In the genomic region with DNA sequence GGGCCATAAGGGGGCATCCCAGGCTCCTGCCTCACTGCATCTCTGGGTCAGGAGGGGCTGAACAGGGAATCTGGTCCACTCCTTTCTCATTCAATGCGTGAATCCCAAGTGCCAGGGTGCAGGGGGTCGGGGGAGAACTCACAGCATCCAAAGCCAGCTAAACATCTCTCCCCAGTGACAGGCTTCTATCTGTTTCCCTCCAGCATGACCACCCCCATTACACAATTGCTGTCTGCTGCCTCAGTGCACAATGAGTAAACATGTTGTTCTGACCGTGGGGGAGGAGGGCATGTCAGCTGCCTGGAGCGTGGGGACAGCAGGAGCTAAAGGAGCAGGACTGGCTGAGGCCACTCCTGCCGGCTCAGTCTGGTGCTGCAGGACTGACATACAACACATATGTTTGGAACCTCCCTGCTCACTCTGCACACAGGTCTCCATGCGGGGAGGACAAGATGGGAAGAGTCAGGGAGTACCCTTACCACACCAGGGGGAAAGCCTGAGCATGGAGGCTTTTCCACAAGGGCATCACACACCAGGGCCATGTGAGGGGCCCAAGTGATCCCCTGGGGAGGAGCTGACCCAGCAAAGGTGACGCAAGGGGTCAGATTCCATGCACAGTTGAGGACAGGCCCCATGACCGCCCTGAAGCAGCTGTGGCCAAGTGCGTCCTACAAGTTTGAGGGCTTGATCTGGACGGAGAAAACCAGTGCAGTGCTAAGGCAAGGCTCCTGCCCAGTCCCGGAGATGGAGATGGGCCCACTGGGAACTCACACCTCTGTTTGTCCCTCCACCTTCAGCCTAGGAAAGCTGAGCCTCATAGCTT, we compare ENCODE assay signal across 8 cellular contexts. TPM values are rescaled to one million over a fixed set of nuclear protein-coding genes. Genes with fewer than 3 reads are reported as not detected.
DNase-seq lines count a peak whose midpoint lies in the region; ATAC-seq and TF ChIP-seq lines count a peak whose summit lies in the region.

No MANE protein-coding gene starts in this region.

- H3K4ac ChIP-seq in mesendoderm (ENCODE audit: low read depth, low read length): no peak overlapping the region

- H3K4me3 ChIP-seq in colonic mucosa: peak overlapping the region; percentile 35
- H3K4me3 ChIP-seq in mesendoderm (ENCODE audit: low read length): no peak overlapping the region
- peak overlapping the region; percentile 86 for H3K4me3 ChIP-seq in upper lobe of right lung
- H3K4me3 ChIP-seq in HAP-1: no peak overlapping the region

- peak overlapping the region; percentile 86 to 87 for H3K9ac ChIP-seq in colonic mucosa (ENCODE audit: low read depth in 2 of 2, low read length in 2 of 2)
- peak overlapping the region; percentile 83 for H3K9ac ChIP-seq in mesendoderm (ENCODE audit: low read length)

- intact Hi-C loops in colonic mucosa (cut with DNase I): no loop called here
- intact Hi-C loops in upper lobe of right lung (cut with DNase I): no loop called here

- H3K9me3 Mint-ChIP-seq in activated T-cell treated with anti-CD3 and anti-CD28 coated beads, Interleukin-2, amount 50 U/mL, for 4 hours: no peaks in the 10 kb centered on the region

- H3K27me3 Mint-ChIP-seq in activated T-cell treated with anti-CD3 and anti-CD28 coated beads, Interleukin-2, amount 50 U/mL, for 4 hours (ENCODE audit: low read depth): no peaks in the 10 kb centered on the region

- H3K27ac ChIP-seq in colonic mucosa (peak overlapping the region; percentile 97), mesendoderm (ENCODE audit: low read depth, low read length) (peak overlapping the region; percentile 97), upper lobe of right lung (peak overlapping the region; percentile 98)

- ATAC-seq in activated T-cell treated with anti-CD3 and anti-CD28 coated beads, Interleukin-2, amount 50 U/mL, for 4 hours: no peak
- no peak for ATAC-seq in upper lobe of right lung
- no peak for ATAC-seq in GM19463 (IDR thresholded peaks at IDR 0.05; ENCODE audit: unreplicated experiment)
- no peak for ATAC-seq in HG03025 (IDR thresholded peaks at IDR 0.05; ENCODE audit: low FRiP score, unreplicated experiment)

- peak overlapping the region; percentile 74 for H3K4me2 ChIP-seq in mesendoderm (ENCODE audit: low read length)

- peak overlapping the region; percentile 31 for H2AK5ac ChIP-seq in mesendoderm (ENCODE audit: low read length)

- no peaks in the 10 kb centered on the region for H3K36me3 Mint-ChIP-seq in activated T-cell treated with anti-CD3 and anti-CD28 coated beads, Interleukin-2, amount 50 U/mL, for 4 hours (ENCODE audit: insufficient read depth)

- H3K79me2 ChIP-seq in mesendoderm (ENCODE audit: control insufficient read depth, insufficient read depth, low read length): peaks cover 20% of the 10 kb centered on the region

- no peak overlapping the region for H3K23ac ChIP-seq in mesendoderm (ENCODE audit: low read length)

- H4K5ac ChIP-seq in mesendoderm (ENCODE audit: low read length): no peak overlapping the region

- peak; percentile 4 for DNase-seq in activated T-cell treated with anti-CD3 and anti-CD28 coated beads, Interleukin-2, amount 50 U/mL, for 4 hours
- DNase-seq in activated T-cell treated with anti-CD3 and anti-CD28 coated beads for 4 hours: no peak
- peak; percentile 62 for DNase-seq in colonic mucosa
- peak; percentile 54 for DNase-seq in mesendoderm
- DNase-seq in upper lobe of right lung: peak; percentile 82
- no peak for DNase-seq in HAP-1 (ENCODE audit: low spot score in 2 of 2)

- H3K9me3 ChIP-seq in colonic mucosa (no peaks in the 10 kb centered on the region), upper lobe of right lung (no peaks in the 10 kb centered on the region), HAP-1 (no peaks in the 10 kb centered on the region)

- no peak for TF ChIP-seq CTCF in colonic mucosa (IDR thresholded peaks at IDR 0.05)
- TF ChIP-seq CTCF in upper lobe of right lung (IDR thresholded peaks at IDR 0.05): peak; percentile 20

- peaks cover 17% of the 10 kb centered on the region for H3K79me1 ChIP-seq in mesendoderm (ENCODE audit: low read length)

- H2BK120ac ChIP-seq in mesendoderm (ENCODE audit: low read depth, low read length): no peak overlapping the region

- no peak overlapping the region for H4K8ac ChIP-seq in mesendoderm (ENCODE audit: low read depth, low read length)

- no peak overlapping the region for H3K4me3 Mint-ChIP-seq in activated T-cell treated with anti-CD3 and anti-CD28 coated beads, Interleukin-2, amount 50 U/mL, for 4 hours

- in situ Hi-C loops in HAP-1 (cut with MboI; ENCODE audit: low sequenced_read_pairs): no loop called here

- peak overlapping the region; percentile 97 for H2BK5ac ChIP-seq in mesendoderm (ENCODE audit: low read length)

- H3K18ac ChIP-seq in mesendoderm (ENCODE audit: low read length): no peak overlapping the region

- H3K36me3 ChIP-seq in colonic mucosa (no peaks in the 10 kb centered on the region), mesendoderm (ENCODE audit: control insufficient read depth, insufficient read depth, low read length) (no peaks in the 10 kb centered on the region), upper lobe of right lung (peaks cover 33% of the 10 kb centered on the region), HAP-1 (replicated peaks) (no peaks in the 10 kb centered on the region)

- H3K27me3 ChIP-seq in colonic mucosa (no peaks in the 10 kb centered on the region), mesendoderm (ENCODE audit: insufficient read depth, low read length, poor library complexity) (no peaks in the 10 kb centered on the region), upper lobe of right lung (no peaks in the 10 kb centered on the region), HAP-1 (ENCODE audit: low read depth) (no peaks in the 10 kb centered on the region)

- peaks cover 19% of the 10 kb centered on the region for H3K4me1 Mint-ChIP-seq in activated T-cell treated with anti-CD3 and anti-CD28 coated beads, Interleukin-2, amount 50 U/mL, for 4 hours (ENCODE audit: low read depth)

- H3K4me1 ChIP-seq in colonic mucosa (peaks cover 38% of the 10 kb centered on the region), mesendoderm (ENCODE audit: control insufficient read depth, low read depth, low read length) (peaks cover 32% of the 10 kb centered on the region), upper lobe of right lung (peaks cover 57% of the 10 kb centered on the region), HAP-1 (peaks cover 26% of the 10 kb centered on the region)

- H2BK15ac ChIP-seq in mesendoderm (replicated peaks; ENCODE audit: low read depth): no peak overlapping the region

- H3K56ac ChIP-seq in mesendoderm (ENCODE audit: low read length): peak overlapping the region; percentile 95

- WGBS in mesendoderm (ENCODE audit: extremely low coverage, insufficient coverage, low lambda C conversion rate): no CpG with 5 or more reads among the region's 11 CpGs

RNA-seq across cellular contexts. Expression of gene TNS2, which starts 1.4 kb away (rescaled TPM):
- 1 to 10 TPM in 2 of 3 donors, under 1 TPM in 1; 0.87 to 2.5 (median 2.1) TPM for total RNA-seq in activated T-cell treated with anti-CD3 and anti-CD28 coated beads, Interleukin-2, amount 50 U/mL, for 4 hours
- total RNA-seq in colonic mucosa (10 to 100 TPM; 26.0 to 27.1 TPM), upper lobe of right lung (232 TPM)
- 15.4 TPM for polyA plus RNA-seq in mesendoderm (2013, experiment 1 of 2)
- 22.5 TPM for polyA plus RNA-seq in mesendoderm (2013, experiment 2 of 2)

RNA-seq across cellular contexts. Expression of gene SPRYD3, which starts 27.9 kb away (rescaled TPM):
- total RNA-seq in activated T-cell treated with anti-CD3 and anti-CD28 coated beads, Interleukin-2, amount 50 U/mL, for 4 hours: 10 to 100 TPM; 48.3 to 57.8 (median 50.7) TPM
- total RNA-seq in colonic mucosa (10 to 100 TPM; 32.5 to 35.0 TPM), upper lobe of right lung (50.4 TPM)
- polyA plus RNA-seq in mesendoderm (2013, experiment 1 of 2): 4.4 TPM
- 4.3 TPM for polyA plus RNA-seq in mesendoderm (2013, experiment 2 of 2)

RNA-seq across cellular contexts. Expression of gene EIF4B, which starts 45.0 kb away (rescaled TPM):
- 100 to 1,000 TPM; 617 to 659 (median 632) TPM for total RNA-seq in activated T-cell treated with anti-CD3 and anti-CD28 coated beads, Interleukin-2, amount 50 U/mL, for 4 hours
- total RNA-seq in colonic mucosa (100 to 1,000 TPM; 398 to 455 TPM), upper lobe of right lung (436 TPM)
- 385 TPM for polyA plus RNA-seq in mesendoderm (2013, experiment 1 of 2)
- 407 TPM for polyA plus RNA-seq in mesendoderm (2013, experiment 2 of 2)

RNA-seq across cellular contexts. Expression of gene IGFBP6, which starts 46.2 kb away (rescaled TPM):
- total RNA-seq in activated T-cell treated with anti-CD3 and anti-CD28 coated beads, Interleukin-2, amount 50 U/mL, for 4 hours: under 1 TPM; 0.29 to 0.43 (median 0.38) TPM
- 10 to 100 TPM in 1 of 2 donors, 1 to 10 TPM in 1; 7.2 to 14.6 TPM for total RNA-seq in colonic mucosa
- 4.1 TPM for polyA plus RNA-seq in mesendoderm (2013, experiment 1 of 2)
- 4.5 TPM for polyA plus RNA-seq in mesendoderm (2013, experiment 2 of 2)
- 34.6 TPM for total RNA-seq in upper lobe of right lung

RNA-seq across cellular contexts. Expression of gene SOAT2, which starts 52.0 kb away (rescaled TPM):
- total RNA-seq in activated T-cell treated with anti-CD3 and anti-CD28 coated beads, Interleukin-2, amount 50 U/mL, for 4 hours: under 1 TPM; 0.15 to 0.54 (median 0.32) TPM
- total RNA-seq in colonic mucosa (under 1 TPM in 1 of 2 donors, not detected in 1; 0.12 TPM), upper lobe of right lung (not detected)
- polyA plus RNA-seq in mesendoderm (2013, experiment 1 of 2): not detected
- 0.01 TPM for polyA plus RNA-seq in mesendoderm (2013, experiment 2 of 2)

Comparison
In these comparisons a context has a peak if more than half of its experiments do, and no peak if none do; other contexts are left out.
1. DNase-seq: peak in activated T-cell treated with anti-CD3 and anti-CD28 coated beads, Interleukin-2, amount 50 U/mL, for 4 hours (single experiment), colonic mucosa (single experiment), mesendoderm (single experiment) and upper lobe of right lung (single experiment); none in activated T-cell treated with anti-CD3 and anti-CD28 coated beads for 4 hours (single experiment) and HAP-1 (0 of 2).
2. H3K4me3 ChIP-seq: peak in colonic mucosa (single experiment) and upper lobe of right lung (single experiment); none in mesendoderm (single experiment) and HAP-1 (single experiment).
3. RNA of gene TNS2, which starts 1.4 kb away (total RNA-seq): 232 TPM in upper lobe of right lung (single experiment) and 26.0 to 27.1 TPM in colonic mucosa; 0.87 to 2.5 TPM in activated T-cell treated with anti-CD3 and anti-CD28 coated beads, Interleukin-2, amount 50 U/mL, for 4 hours; every median in the first group is over 4 times any median in the second.
4. Peak in every context shown above with its lines, with median percentiles within 50 percentile points of each other: H3K27ac ChIP-seq.